26 cellular contexts compared by ENCODE assay signal in genomic region chr18:45493830-45494229, GRCh38.
"Had no signal": no experiment of that assay in that cellular context is flagged by ENCODE, and none has a peak within 500 bp of the region (broad histone marks: within the 10 kb centered on the region; RNA-seq: fewer than 3 reads in every experiment).

No MANE protein-coding gene starts in this region.

- H3K36me3 ChIP-seq: colonic mucosa, esophagus squamous epithelium, gastroesophageal sphincter, heart left ventricle, left lung, lower lobe of right lung had no signal

- H3K27me3 ChIP-seq: colonic mucosa, esophagus squamous epithelium, gastroesophageal sphincter, heart left ventricle, hepatocyte, left lung had no signal

- H3K4me1 Mint-ChIP-seq: endodermal cell; immature natural killer cell; memory B cell; naive thymus-derived CD4-positive, alpha-beta T cell had no signal

- H3K27me3 Mint-ChIP-seq: dendritic cell treated with granulocyte-macrophage colony-stimulating factor and Interleukin-4, amounts not matched to agents 40 ng/mL and 50 ng/mL, for 4 days had no signal

- H3K27ac ChIP-seq: colonic mucosa, esophagus squamous epithelium, gastroesophageal sphincter, heart left ventricle, hepatocyte, left lung, lower lobe of right lung had no signal

- H3K36me3 Mint-ChIP-seq: immature natural killer cell; memory B cell; naive thymus-derived CD4-positive, alpha-beta T cell had no signal

- H3K9me3 Mint-ChIP-seq: dendritic cell treated with granulocyte-macrophage colony-stimulating factor and Interleukin-4, amounts not matched to agents 40 ng/mL and 50 ng/mL, for 4 days; endodermal cell; immature natural killer cell; memory B cell had no signal

- H3K4me3 ChIP-seq: colonic mucosa, esophagus squamous epithelium, gastroesophageal sphincter, heart left ventricle, hepatocyte, left lung, lower lobe of right lung had no signal

- H3K4me2 ChIP-seq: hepatocyte had no signal

- H3K4me3 Mint-ChIP-seq: dendritic cell treated with granulocyte-macrophage colony-stimulating factor and Interleukin-4, amounts not matched to agents 40 ng/mL and 50 ng/mL, for 4 days; effector memory CD8-positive, alpha-beta T cell; endodermal cell; immature natural killer cell; memory B cell; naive thymus-derived CD4-positive, alpha-beta T cell had no signal

- ATAC-seq: effector memory CD8-positive, alpha-beta T cell; esophagus mucosa; gastroesophageal sphincter; heart left ventricle; left cardiac atrium; left lung; left ventricle myocardium superior; lower lobe of right lung; naive thymus-derived CD4-positive, alpha-beta T cell had no signal

- H2AFZ ChIP-seq: hepatocyte had no signal

- DNase-seq: colonic mucosa; cortex of kidney; effector CD8-positive, alpha-beta T cell; effector memory CD8-positive, alpha-beta T cell; endodermal cell; erythroblast; esophagus squamous epithelium; foreskin fibroblast; heart left ventricle; hypothalamus; immature natural killer cell; islet precursor cell; left cardiac atrium; left lung; left ventricle myocardium superior; lower lobe of right lung; mesendoderm; midbrain; naive thymus-derived CD4-positive, alpha-beta T cell had no signal

- H3K9me3 ChIP-seq: colonic mucosa, esophagus squamous epithelium, gastroesophageal sphincter, heart left ventricle, left lung, lower lobe of right lung had no signal

- H3K27ac Mint-ChIP-seq: dendritic cell treated with granulocyte-macrophage colony-stimulating factor and Interleukin-4, amounts not matched to agents 40 ng/mL and 50 ng/mL, for 4 days; effector memory CD8-positive, alpha-beta T cell; endodermal cell; immature natural killer cell; memory B cell; naive thymus-derived CD4-positive, alpha-beta T cell had no signal

- H3K79me2 ChIP-seq: hepatocyte had no signal

- FAIRE-seq: endometrium, frontal cortex had no signal

- H3K4me1 ChIP-seq: colonic mucosa, esophagus squamous epithelium, gastroesophageal sphincter, heart left ventricle, left lung, lower lobe of right lung had no signal
